ENCODE assay signal across 8 cellular contexts in the genomic region with DNA sequence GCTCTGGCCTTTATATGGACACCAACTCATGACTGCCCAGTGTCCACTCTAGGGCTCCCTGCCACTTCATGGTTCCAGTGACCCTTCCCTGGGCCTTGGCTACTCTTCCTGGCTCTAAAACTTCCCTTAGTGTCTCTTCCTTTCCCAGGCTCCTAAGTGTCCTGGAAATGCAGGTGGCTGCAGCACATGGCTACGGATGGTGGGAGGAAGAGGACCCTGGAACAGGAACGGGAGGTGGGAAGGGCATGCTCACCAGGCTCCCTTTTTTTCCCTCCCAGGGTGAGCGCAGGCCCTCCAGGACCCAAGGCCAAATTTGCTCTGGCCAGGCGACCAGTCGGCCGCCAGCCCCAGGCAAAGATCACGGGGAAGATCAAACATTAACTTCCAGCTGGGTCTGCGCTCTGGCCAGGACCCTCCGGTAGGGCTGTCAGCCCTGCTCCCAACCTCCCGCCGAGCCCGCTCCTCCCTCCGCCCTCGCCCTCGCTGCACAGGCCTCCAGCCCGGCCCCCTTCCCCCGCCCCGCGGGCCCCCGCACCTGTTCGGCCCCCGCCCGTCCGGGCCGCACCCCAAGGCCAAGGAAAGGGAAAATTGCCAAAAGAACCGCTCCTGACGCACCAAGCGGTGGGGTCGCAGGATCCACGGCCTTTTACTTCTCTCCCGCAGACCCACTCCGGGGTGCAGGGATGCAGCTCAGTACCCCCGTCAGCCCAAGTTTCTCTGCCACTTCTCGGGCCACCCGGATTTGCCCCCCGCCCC. TPM values are rescaled to one million over a fixed set of nuclear protein-coding genes. Genes with fewer than 3 reads are reported as not detected.
DNase-seq lines count a peak whose midpoint lies in the region; ATAC-seq, FAIRE-seq and TF ChIP-seq lines count a peak whose summit lies in the region.

No MANE protein-coding gene starts in this region.

- TF ChIP-seq EP300 in HepG2 (IDR thresholded peaks at IDR 0.05; ENCODE audit: low read depth in 2 of 2, low read length in 2 of 2) (peak in 1 of 2 experiments; percentile 14; a peak in 1 of 4 replicates), HepG2 (CRISPR knock-in tag; IDR thresholded peaks at IDR 0.05; ENCODE audit: borderline replicate concordance) (no peak)

- peak; percentile 51; the same call in 1 of the 2 replicates for TF ChIP-seq RAD21 in HepG2 (CRISPR knock-in tag; IDR thresholded peaks at IDR 0.05)

- peak; percentile 83 for FAIRE-seq in HepG2 (lab: Jason Lieb, UNC)
- FAIRE-seq in urothelium cell line (lab: Jason Lieb, UNC): no peak

- no TSS peak for BruUV-seq in HepG2 (replicated peaks; lab: Mats Ljungman, UMichigan)

- no peak for TF ChIP-seq CTCF in LNCaP clone FGC (IDR thresholded peaks at IDR 0.05; ENCODE audit: control insufficient read depth, extremely low read depth, insufficient read depth)
- TF ChIP-seq CTCF in ascending aorta (IDR thresholded peaks at IDR 0.05): no peak
- TF ChIP-seq CTCF in HepG2 (CRISPR knock-in tag; IDR thresholded peaks at IDR 0.05): peak; percentile 18; the same call in 1 of the 2 replicates

- in situ Hi-C loops in HepG2 (cut with HindIII; ENCODE audit: extremely low pct_ligation_motif_present, low pct_unique_long_range_greater_than_20kb): no loop called here

- peak overlapping the region; percentile 60 for H3K4me3 ChIP-seq in LNCaP clone FGC (ENCODE audit: low read depth, low read length)
- peak overlapping the region; percentile 91 to 95 for H3K4me3 ChIP-seq in ascending aorta
- H3K4me3 ChIP-seq in HepG2 (replicated peaks in 1 of 3; ENCODE audit: insufficient read depth in 1 of 3, low read depth in 2 of 3, low read length in 3 of 3): peak overlapping the region; percentile 62 to 88 (median 73); a peak in 5 of 6 replicates

- H4K20me1 ChIP-seq in HepG2 (ENCODE audit: insufficient read depth, low read length): no peaks in the 10 kb centered on the region

- POLR2A ChIA-PET in HepG2 (lab: Yijun Ruan, JAX): interaction anchor here (0.9 to 3.7 kb wide), 16 partner anchors 12 to 139 kb away, joined by 3 to 22 read pairs (median 4); a partner anchor contains a TSS

- H3K36me3 ChIP-seq in ascending aorta (no peaks in the 10 kb centered on the region), HepG2 (replicated peaks in 1 of 2; ENCODE audit: control insufficient read depth in 1 of 2, insufficient read depth in 2 of 2, low read length in 2 of 2) (peaks cover 1 to 12% of the 10 kb centered on the region in 2 experiments; a peak in 4 of 5 replicates)

- DNase-seq in LNCaP clone FGC (ENCODE audit: low read depth) (no peak), ascending aorta (ENCODE audit: low spot score in 2 of 2) (no peak), HepG2 (ENCODE audit: low spot score) (peak; percentile 85), HCEC 1CT (no peak), urothelium cell line (ENCODE audit: low spot score) (no peak), NAMALWA (ENCODE audit: low spot score) (no peak)
- peak; percentile 6 for DNase-seq in stimulated activated naive CD8-positive, alpha-beta T cell treated with anti-CD3 and anti-CD28 coated beads, Interleukin-15, Interleukin-2, amounts not matched to agents 100 U/mL and 50 U/mL, for 24 hours

- peaks cover 44% of the 10 kb centered on the region for H3K79me2 ChIP-seq in HepG2 (ENCODE audit: insufficient read depth, low read length)

- H3K9ac ChIP-seq in HepG2 (ENCODE audit: insufficient read depth, low read depth, low read length): peak overlapping the region; percentile 90

- H3K4me1 ChIP-seq in ascending aorta (peaks cover 0 to 23% of the 10 kb centered on the region in 2 donors), HepG2 (ENCODE audit: insufficient read depth, low read length) (peaks cover 79% of the 10 kb centered on the region)

- H3K27ac ChIP-seq in ascending aorta: peak overlapping the region; percentile 85 to 86
- H3K27ac ChIP-seq in HepG2 (ENCODE audit: extremely low read length, insufficient read depth, low read length): peak overlapping the region; percentile 92

- H2AFZ ChIP-seq in HepG2 (ENCODE audit: low read length): no peak overlapping the region

- intact Hi-C loops in ascending aorta (cut with DNase I): loop anchor here (2.0 to 5.0 kb wide), 3 partner anchors 55 to 81 kb away; a partner anchor contains a TSS
- intact Hi-C loops in HepG2 (cut with micrococcal nuclease; ENCODE audit: unreplicated experiment): no loop called here

- H3K27me3 ChIP-seq in ascending aorta (no peaks in the 10 kb centered on the region), HepG2 (ENCODE audit: control insufficient read depth in 1 of 2, insufficient read depth in 2 of 2, low read length in 2 of 2) (no peaks in the 10 kb centered on the region)

- TF ChIP-seq POLR2A in HepG2 (IDR thresholded peaks at IDR 0.05; ENCODE audit: insufficient read depth in 1 of 2, low read depth in 2 of 2, low read length in 2 of 2): peak; percentile 77 to 79

- ATAC-seq in HepG2 (peak; percentile 89), HG02623 (IDR thresholded peaks at IDR 0.05; ENCODE audit: unreplicated experiment) (no peak)
- no peak for ATAC-seq in stimulated activated naive CD8-positive, alpha-beta T cell treated with anti-CD3 and anti-CD28 coated beads, Interleukin-15, Interleukin-2, amounts not matched to agents 100 U/mL and 50 U/mL, for 24 hours

- H3K4me2 ChIP-seq in HepG2 (ENCODE audit: low read depth, low read length): peak overlapping the region; percentile 78

- CTCF ChIA-PET in HepG2 (lab: Yijun Ruan, JAX; ENCODE audit: low intra/inter-chr PET ratio, low total read pairs): no interaction called here

- no peaks in the 10 kb centered on the region for H3K9me3 ChIP-seq in ascending aorta
- H3K9me3 ChIP-seq in HepG2 (ENCODE audit: low read length): no peaks in the 10 kb centered on the region

- WGBS in HepG2 (ENCODE audit: low lambda C conversion rate): under 1% methylated on average over 17 of the region's 36 CpGs

TF ChIP-seq in HepG2, 621 proteins besides CTCF, POLR2A, EP300 and RAD21 (continues in another document):
- TF ChIP-seq, protein P1, sequence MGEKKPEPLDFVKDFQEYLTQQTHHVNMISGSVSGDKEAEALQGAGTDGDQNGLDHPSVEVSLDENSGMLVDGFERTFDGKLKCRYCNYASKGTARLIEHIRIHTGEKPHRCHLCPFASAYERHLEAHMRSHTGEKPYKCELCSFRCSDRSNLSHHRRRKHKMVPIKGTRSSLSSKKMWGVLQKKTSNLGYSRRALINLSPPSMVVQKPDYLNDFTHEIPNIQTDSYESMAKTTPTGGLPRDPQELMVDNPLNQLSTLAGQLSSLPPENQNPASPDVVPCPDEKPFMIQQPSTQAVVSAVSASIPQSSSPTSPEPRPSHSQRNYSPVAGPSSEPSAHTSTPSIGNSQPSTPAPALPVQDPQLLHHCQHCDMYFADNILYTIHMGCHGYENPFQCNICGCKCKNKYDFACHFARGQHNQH (CRISPR knock-in tag; IDR thresholded peaks at IDR 0.05): peak; percentile 30; the same call in 1 of the 2 replicates
- 0 out of 2 replicates have a peak, but pooled peaks have one; percentile 40 for TF ChIP-seq FOXC1 (CRISPR knock-in tag; IDR thresholded peaks at IDR 0.05; ENCODE audit: borderline replicate concordance)

RNA-seq across cellular contexts. Expression of a gene that starts 1.0 kb away (rescaled TPM):
- total RNA-seq in ascending aorta: 11.3 TPM
- 81.5 and 84.6 TPM in 2 replicates for total RNA-seq in HepG2 (2016; rRNA removed; fragmentation: Illumina TruSeq; extraction: Trizol)
- total RNA-seq in HepG2 (2016; cell fraction: cytosol; rRNA removed; fragmentation: Illumina TruSeq; extraction: Trizol; ENCODE audit: low read depth): 62.6 and 67.5 TPM in 2 replicates
- total RNA-seq in HepG2 (2016; cell fraction: insoluble cytoplasmic fraction; rRNA removed; fragmentation: Illumina TruSeq; extraction: Trizol): 77.6 and 83.3 TPM in 2 replicates
- total RNA-seq in HepG2 (2016; cell fraction: membrane; rRNA removed; fragmentation: Illumina TruSeq; extraction: Trizol): 58.1 and 63.2 TPM in 2 replicates
- 55.6 and 64.4 TPM in 2 replicates for total RNA-seq in HepG2 (2016; cell fraction: nucleus; rRNA removed; fragmentation: Illumina TruSeq; extraction: Trizol)
- 55.5 and 57.9 TPM in 2 replicates for polyA plus RNA-seq in HepG2 (2011; rRNA removed)
- 41.6 and 53.2 TPM in 2 replicates for polyA plus RNA-seq in HepG2 (2011; cell fraction: cytosol; rRNA removed)
- polyA plus RNA-seq in HepG2 (2011; cell fraction: nucleus; rRNA removed): 94.8 and 103 TPM in 2 replicates
- 43.1 and 68.0 TPM in 2 replicates for polyA plus RNA-seq in HepG2 (2012)
- polyA plus RNA-seq in HepG2 (2016; cell fraction: cytosol; fragmentation: Illumina TruSeq; extraction: Trizol; ENCODE audit: low read depth): 77.6 and 80.8 TPM in 2 replicates
- 107 and 119 TPM in 2 replicates for polyA plus RNA-seq in HepG2 (2016; cell fraction: insoluble cytoplasmic fraction; fragmentation: Illumina TruSeq; extraction: Trizol; ENCODE audit: low read depth)
- 67.2 and 70.2 TPM in 2 replicates for polyA plus RNA-seq in HepG2 (2016; cell fraction: membrane; fragmentation: Illumina TruSeq; extraction: Trizol; ENCODE audit: low read depth)
- 133 and 140 TPM in 2 replicates for polyA plus RNA-seq in HepG2 (2016; cell fraction: nucleus; fragmentation: Illumina TruSeq; extraction: Trizol; ENCODE audit: insufficient read depth, low read depth)
- polyA minus RNA-seq in HepG2 (2011; rRNA and poly(A)+ RNA removed; ENCODE audit: low replicate concordance): 2.4 and 21.3 TPM in 2 replicates
- polyA minus RNA-seq in HepG2 (2011; cell fraction: cytosol; rRNA and poly(A)+ RNA removed): 14.4 and 14.5 TPM in 2 replicates
- 28.3 and 31.7 TPM in 2 replicates for polyA minus RNA-seq in HepG2 (2011; cell fraction: nucleus; rRNA and poly(A)+ RNA removed)

RNA-seq across cellular contexts. Expression of a gene that starts 54.0 kb away (rescaled TPM):
- total RNA-seq in ascending aorta (3.1 TPM), HepG2 (2016; rRNA removed; fragmentation: Illumina TruSeq; extraction: Trizol) (9.9 and 12.6 TPM in 2 replicates)
- 1.2 and 1.3 TPM in 2 replicates for total RNA-seq in HepG2 (2016; cell fraction: cytosol; rRNA removed; fragmentation: Illumina TruSeq; extraction: Trizol; ENCODE audit: low read depth)
- total RNA-seq in HepG2 (2016; cell fraction: insoluble cytoplasmic fraction; rRNA removed; fragmentation: Illumina TruSeq; extraction: Trizol): 9.5 and 13.9 TPM in 2 replicates
- 4.7 and 6.1 TPM in 2 replicates for total RNA-seq in HepG2 (2016; cell fraction: membrane; rRNA removed; fragmentation: Illumina TruSeq; extraction: Trizol)
- total RNA-seq in HepG2 (2016; cell fraction: nucleus; rRNA removed; fragmentation: Illumina TruSeq; extraction: Trizol): 7.1 and 8.3 TPM in 2 replicates
- polyA plus RNA-seq in HepG2 (2011; rRNA removed): 4.3 TPM in 2 replicates
- polyA plus RNA-seq in HepG2 (2011; cell fraction: cytosol; rRNA removed): 2.0 and 3.3 TPM in 2 replicates
- polyA plus RNA-seq in HepG2 (2011; cell fraction: nucleus; rRNA removed): 7.0 and 8.6 TPM in 2 replicates
- polyA plus RNA-seq in HepG2 (2012): 3.6 and 3.9 TPM in 2 replicates
- 0.23 and 0.35 TPM in 2 replicates for polyA plus RNA-seq in HepG2 (2016; cell fraction: cytosol; fragmentation: Illumina TruSeq; extraction: Trizol; ENCODE audit: low read depth)
- 7.1 and 7.4 TPM in 2 replicates for polyA plus RNA-seq in HepG2 (2016; cell fraction: insoluble cytoplasmic fraction; fragmentation: Illumina TruSeq; extraction: Trizol; ENCODE audit: low read depth)
- 1.3 and 1.4 TPM in 2 replicates for polyA plus RNA-seq in HepG2 (2016; cell fraction: membrane; fragmentation: Illumina TruSeq; extraction: Trizol; ENCODE audit: low read depth)
- 10.5 and 11.6 TPM in 2 replicates for polyA plus RNA-seq in HepG2 (2016; cell fraction: nucleus; fragmentation: Illumina TruSeq; extraction: Trizol; ENCODE audit: insufficient read depth, low read depth)
- polyA minus RNA-seq in HepG2 (2011; rRNA and poly(A)+ RNA removed; ENCODE audit: low replicate concordance): 6.0 and 6.3 TPM in 2 replicates
- polyA minus RNA-seq in HepG2 (2011; cell fraction: cytosol; rRNA and poly(A)+ RNA removed): 4.3 and 6.0 TPM in 2 replicates
- polyA minus RNA-seq in HepG2 (2011; cell fraction: nucleus; rRNA and poly(A)+ RNA removed): 6.8 and 11.7 TPM in 2 replicates

Comparison
In these comparisons a context has a peak if more than half of its experiments do, and no peak if none do; other contexts are left out.
1. DNase-seq: peak in HepG2 (single experiment) and stimulated activated naive CD8-positive, alpha-beta T cell treated with anti-CD3 and anti-CD28 coated beads, Interleukin-15, Interleukin-2, amounts not matched to agents 100 U/mL and 50 U/mL, for 24 hours (single experiment); none in LNCaP clone FGC (single experiment), ascending aorta (0 of 2), HCEC 1CT (single experiment), urothelium cell line (single experiment) and NAMALWA (single experiment).
2. Peak in every context shown above with its lines, with median percentiles within 50 percentile points of each other: H3K4me3 ChIP-seq.